Comparison of ENCODE assay signal across 28 cellular contexts in the genomic region with DNA sequence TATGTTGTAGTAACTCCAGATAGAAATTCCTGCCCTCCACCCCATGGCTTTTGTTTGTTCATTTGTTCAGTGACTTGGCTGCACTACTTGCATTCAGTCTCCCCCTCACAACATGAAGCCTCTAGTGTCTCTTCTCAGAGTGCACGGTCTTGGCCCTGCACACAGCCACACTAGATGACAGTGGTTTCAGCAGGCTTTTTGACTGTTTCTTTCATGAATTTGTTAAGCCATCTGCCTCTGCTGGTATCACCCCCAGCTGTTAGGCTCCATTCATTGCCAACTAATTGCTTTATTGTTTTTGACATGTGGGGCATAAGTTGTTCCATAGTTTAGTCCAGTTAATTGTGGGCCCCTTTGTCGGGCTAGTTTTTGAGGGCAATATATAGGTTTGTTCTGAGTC. TPM values are rescaled to one million over a fixed set of nuclear protein-coding genes. Genes with fewer than 3 reads are reported as not detected.
A peak's percentile ranks its signal among the peaks of the same experiment; 100 is the strongest.
DNase-seq lines count a peak whose midpoint lies in the region; ATAC-seq and TF ChIP-seq lines count a peak whose summit lies in the region.
"Had no signal": no experiment of that assay in that cellular context is flagged by ENCODE, and none has a peak within 500 bp of the region (broad histone marks: within the 10 kb centered on the region; RNA-seq: fewer than 3 reads in every experiment).

No MANE protein-coding gene starts in this region.

- DNase-seq in DMS 273 (lab: John Stamatoyannopoulos, UW; ENCODE audit: unreplicated experiment) (peak; percentile 11), DMS 273 treated with DMSO at 0.1 percent for 48 hours (lab: John Stamatoyannopoulos, UW) (no peak), esophagus muscularis mucosa (ENCODE audit: extremely low spot score) (peak; percentile 47), osteocyte (ENCODE audit: extremely low spot score, unreplicated experiment) (peak; percentile 19), NCI-H2107 (lab: John Stamatoyannopoulos, UW) (no peak), SHP77 treated with DMSO at 0.1 percent for 48 hours (lab: John Stamatoyannopoulos, UW) (no peak)
- DNase-seq: ACHN; CD4-positive, CD25-positive, alpha-beta regulatory T cell; DMS53; GDM1; GOT3; HFFc6; Karpas-422; NCI-H1092; NCI-H1417 treated with DMSO at 0.1 percent for 48 hours; NCI-H187 treated with DMSO at 0.1 percent for 48 hours; NCI-H446; NCI-H524 treated with DMSO at 0.1 percent for 48 hours; NCI-H774; SIG-M5; SK-N-SH had no signal

- peaks cover 24 to 79% (median 43%) of the 10 kb centered on the region in 4 donors for H3K36me3 ChIP-seq in esophagus muscularis mucosa

- H3K4me3 ChIP-seq in esophagus muscularis mucosa: no peak overlapping the region
- H3K4me3 ChIP-seq: BLaER1, GM12878, HAP-1 had no signal

- TF ChIP-seq EP300 in esophagus muscularis mucosa (IDR thresholded peaks at IDR 0.05): no peak

- WGBS in esophagus muscularis mucosa: 100% methylated on average over 2 of the region's 2 CpGs

- H3K27ac Mint-ChIP-seq in osteocyte (ENCODE audit: unreplicated experiment): no peak overlapping the region
- H3K27ac Mint-ChIP-seq: CD4-positive, CD25-positive, alpha-beta regulatory T cell; HFFc6 had no signal

- TF ChIP-seq CTCF in esophagus muscularis mucosa (IDR thresholded peaks at IDR 0.05) (no peak), osteocyte (IDR thresholded peaks at IDR 0.05) (no peak)

- H3K4me1 ChIP-seq in esophagus muscularis mucosa: no peaks in the 10 kb centered on the region
- H3K4me1 ChIP-seq: BLaER1, HAP-1 had no signal

- intact Hi-C loops in esophagus muscularis mucosa (cut with DNase I): no loop called here

- H3K36me3 Mint-ChIP-seq in osteocyte (ENCODE audit: unreplicated experiment): peaks cover 23% of the 10 kb centered on the region

- no peak for ATAC-seq in GM19324 (IDR thresholded peaks at IDR 0.05; ENCODE audit: low FRiP score, unreplicated experiment)
- ATAC-seq: GM12878, HepG2, Panc1 had no signal

- H3K9me3 ChIP-seq in esophagus muscularis mucosa: no peaks in the 10 kb centered on the region
- H3K9me3 ChIP-seq: BLaER1, HAP-1 had no signal

- H3K27me3 ChIP-seq in esophagus muscularis mucosa: no peaks in the 10 kb centered on the region
- H3K27me3 ChIP-seq: BLaER1 had no signal

- no peak for TF ChIP-seq POLR2A in esophagus muscularis mucosa (IDR thresholded peaks at IDR 0.05; ENCODE audit: low read depth)

- no peak overlapping the region for H3K27ac ChIP-seq in esophagus muscularis mucosa (replicated peaks in 1 of 4)
- H3K27ac ChIP-seq: 22Rv1, BLaER1 had no signal

- no peak overlapping the region for H3K4me3 Mint-ChIP-seq in osteocyte (ENCODE audit: unreplicated experiment)
- H3K4me3 Mint-ChIP-seq: HFFc6 had no signal

- H3K27me3 Mint-ChIP-seq in osteocyte (ENCODE audit: unreplicated experiment): no peaks in the 10 kb centered on the region
- H3K27me3 Mint-ChIP-seq: CD4-positive, CD25-positive, alpha-beta regulatory T cell had no signal

- H3K4me1 Mint-ChIP-seq in osteocyte (ENCODE audit: unreplicated experiment): no peaks in the 10 kb centered on the region

- peaks cover 6% of the 10 kb centered on the region for H3K9me3 Mint-ChIP-seq in osteocyte (ENCODE audit: unreplicated experiment)
- H3K9me3 Mint-ChIP-seq: HFFc6 had no signal

RNA-seq across cellular contexts. Expression of a gene that starts 18.7 kb away (rescaled TPM):
- 100 to 1,000 TPM; 139 to 223 (median 148) TPM for total RNA-seq in esophagus muscularis mucosa
- 338 and 363 TPM in 2 replicates for total RNA-seq in osteocyte

RNA-seq across cellular contexts. Expression of a gene that starts 25.9 kb away (rescaled TPM):
- total RNA-seq in esophagus muscularis mucosa (10 to 100 TPM in 1 of 4 donors, 1 to 10 TPM in 3; 2.5 to 11.2 (median 3.6) TPM), osteocyte (2.4 and 2.6 TPM in 2 replicates)

RNA-seq across cellular contexts. Expression of a gene that starts 32.2 kb away (rescaled TPM):
- 10 to 100 TPM; 34.3 to 45.1 (median 42.1) TPM for total RNA-seq in esophagus muscularis mucosa
- 36.2 and 37.4 TPM in 2 replicates for total RNA-seq in osteocyte

RNA-seq across cellular contexts. Expression of a gene that starts 39.4 kb away (rescaled TPM):
- total RNA-seq in esophagus muscularis mucosa: 10 to 100 TPM; 43.6 to 85.7 (median 71.3) TPM
- total RNA-seq in osteocyte: 137 and 142 TPM in 2 replicates

RNA-seq across cellular contexts. Expression of a gene that starts 42.2 kb away (rescaled TPM):
- total RNA-seq in esophagus muscularis mucosa (10 to 100 TPM in 2 of 4 donors, 1 to 10 TPM in 2; 5.6 to 16.9 (median 10.7) TPM), osteocyte (19.2 and 21.1 TPM in 2 replicates)

Comparison
In these comparisons a context has a peak if more than half of its experiments do, and no peak if none do; other contexts are left out.
1. DNase-seq: peak in DMS 273 (single experiment), esophagus muscularis mucosa (single experiment) and osteocyte (single experiment); none in DMS 273 treated with DMSO at 0.1 percent for 48 hours (single experiment), NCI-H2107 (single experiment) and SHP77 treated with DMSO at 0.1 percent for 48 hours (single experiment).